8 cellular contexts compared by ENCODE assay signal in genomic region chr18:2337552-2338141, GRCh38.
DNase-seq lines count a peak whose midpoint lies in the region; ATAC-seq and TF ChIP-seq lines count a peak whose summit lies in the region.

No MANE protein-coding gene starts in this region.

- no peak overlapping the region for H3K4me3 Mint-ChIP-seq in naive thymus-derived CD4-positive, alpha-beta T cell

- CTCF ChIA-PET in naive thymus-derived CD4-positive, alpha-beta T cell (lab: Charles Lee): interaction anchor here (0.8 to 3.6 kb wide), 2 partner anchors 205 to 211 kb away, joined by 3 to 21 read pairs; no protein-coding TSS in a partner anchor

- H3K4me3 ChIP-seq in ACC112 (ENCODE audit: low read depth, low read length): no peak overlapping the region
- no peak overlapping the region for H3K4me3 ChIP-seq in choroid plexus epithelial cell (ENCODE audit: low read depth, low read length)
- H3K4me3 ChIP-seq in naive thymus-derived CD4-positive, alpha-beta T cell (ENCODE audit: low read length): no peak overlapping the region

- no peaks in the 10 kb centered on the region for H3K4me1 ChIP-seq in ACC112 (ENCODE audit: control insufficient read depth, insufficient read depth, low read length, unreplicated experiment)
- H3K4me1 ChIP-seq in naive thymus-derived CD4-positive, alpha-beta T cell (ENCODE audit: control insufficient read depth in 2 of 2, insufficient read depth in 2 of 2, low read length in 2 of 2): no peaks in the 10 kb centered on the region

- no peaks in the 10 kb centered on the region for H3K36me3 ChIP-seq in ACC112 (ENCODE audit: insufficient read depth, low read length)
- no peaks in the 10 kb centered on the region for H3K36me3 ChIP-seq in naive thymus-derived CD4-positive, alpha-beta T cell (ENCODE audit: control insufficient read depth in 2 of 3, insufficient read depth in 3 of 3, low read length in 3 of 3)

- H3K36me3 Mint-ChIP-seq in naive thymus-derived CD4-positive, alpha-beta T cell: no peaks in the 10 kb centered on the region

- no peak overlapping the region for H3K27ac ChIP-seq in ACC112 (ENCODE audit: low read depth, low read length)
- H3K27ac ChIP-seq in naive thymus-derived CD4-positive, alpha-beta T cell (ENCODE audit: low read depth, low read length): no peak overlapping the region

- peaks cover 0 to 5% (median 0%) of the 10 kb centered on the region in 7 donors for H3K4me1 Mint-ChIP-seq in naive thymus-derived CD4-positive, alpha-beta T cell

- peak; percentile 70 for TF ChIP-seq CTCF in choroid plexus epithelial cell (conservative IDR thresholded peaks at IDR 0.05; ENCODE audit: low read depth, low read length)

- peaks cover 0 to under 1% (median 0%) of the 10 kb centered on the region in 11 donors for H3K9me3 Mint-ChIP-seq in naive thymus-derived CD4-positive, alpha-beta T cell

- peak overlapping the region; percentile 21 for H2AFZ ChIP-seq in ACC112 (ENCODE audit: low read length, unreplicated experiment)

- POLR2A ChIA-PET in naive thymus-derived CD4-positive, alpha-beta T cell (lab: Charles Lee): no interaction called here

- DNase-seq in T-helper 2 cell: peak in 4 of 5 experiments; percentile 9 to 36 (median 19)
- peak; percentile 53 for DNase-seq in choroid plexus epithelial cell (ENCODE audit: low read depth)
- DNase-seq in naive thymus-derived CD4-positive, alpha-beta T cell: peak in 8 of 9 donors; percentile 1 to 35 (median 20)
- no peak for DNase-seq in DMS79 (lab: John Stamatoyannopoulos, UW)
- DNase-seq in NCI-H345 treated with DMSO at 0.1 percent for 48 hours (lab: John Stamatoyannopoulos, UW; ENCODE audit: unreplicated experiment): no peak

- ATAC-seq in GM18502 (IDR thresholded peaks at IDR 0.05; ENCODE audit: poor library complexity, unreplicated experiment) (peak; percentile 91), HG02973 (IDR thresholded peaks at IDR 0.05; ENCODE audit: unreplicated experiment) (peak; percentile 88)
- ATAC-seq in naive thymus-derived CD4-positive, alpha-beta T cell: peak; percentile 71

- H3K27ac Mint-ChIP-seq in naive thymus-derived CD4-positive, alpha-beta T cell: no peak overlapping the region

- H3K9me3 ChIP-seq in naive thymus-derived CD4-positive, alpha-beta T cell (ENCODE audit: control insufficient read depth in 2 of 3, low read length in 3 of 3): no peaks in the 10 kb centered on the region

- peaks cover 14 to 36% (median 29%) of the 10 kb centered on the region in 5 donors for H3K27me3 Mint-ChIP-seq in naive thymus-derived CD4-positive, alpha-beta T cell

- H3K27me3 ChIP-seq in ACC112 (ENCODE audit: insufficient read depth, low read length): no peaks in the 10 kb centered on the region
- peaks cover 0 to under 1% of the 10 kb centered on the region in 2 donors for H3K27me3 ChIP-seq in naive thymus-derived CD4-positive, alpha-beta T cell (ENCODE audit: control insufficient read depth in 2 of 2, insufficient read depth in 2 of 2, low read length in 2 of 2)

- H3K79me2 ChIP-seq in ACC112 (ENCODE audit: control insufficient read depth, insufficient read depth, low read length, unreplicated experiment): no peaks in the 10 kb centered on the region

- intact Hi-C loops in naive thymus-derived CD4-positive, alpha-beta T cell (cut with micrococcal nuclease): loop anchor here (1.0 to 5.0 kb wide), 4 partner anchors 205 to 1473 kb away; partner anchors contain the start of gene MYL12A (in 1 of the 2)

Comparison
In these comparisons a context has a peak if more than half of its experiments do, and no peak if none do; other contexts are left out.
1. DNase-seq: peak in T-helper 2 cell (4 of 5), choroid plexus epithelial cell (single experiment) and naive thymus-derived CD4-positive, alpha-beta T cell (8 of 9); none in DMS79 (single experiment) and NCI-H345 treated with DMSO at 0.1 percent for 48 hours (single experiment).
2. Peak in every context shown above with its lines, with median percentiles within 50 percentile points of each other: ATAC-seq.